ENCODE assay signal across 23 cellular contexts in the genomic region with DNA sequence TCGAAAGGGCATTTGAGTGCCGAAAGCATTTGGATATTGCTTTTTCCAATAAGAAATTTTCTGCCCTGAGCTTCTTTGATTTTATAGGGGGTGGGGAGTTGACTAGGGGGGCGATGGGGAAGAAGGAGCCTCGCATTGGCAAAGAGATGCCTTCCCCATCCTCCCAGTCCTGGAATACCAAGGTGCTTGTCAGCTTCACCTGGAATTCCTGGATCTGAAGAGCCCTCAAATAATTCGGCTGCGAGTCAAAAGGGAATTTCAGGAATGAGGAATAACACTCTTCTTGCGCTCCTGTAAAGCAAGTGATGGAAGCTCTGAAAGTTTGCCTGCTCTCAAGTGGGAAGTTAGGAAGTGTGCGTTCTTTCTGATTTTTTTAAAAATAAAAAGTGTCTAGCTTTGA. TPM values are rescaled to one million over a fixed set of nuclear protein-coding genes. Genes with fewer than 3 reads are reported as not detected.
A peak's percentile ranks its signal among the peaks of the same experiment; 100 is the strongest.
DNase-seq lines count a peak whose midpoint lies in the region; ATAC-seq and TF ChIP-seq lines count a peak whose summit lies in the region.
"Had no signal": no experiment of that assay in that cellular context is flagged by ENCODE, and none has a peak within 500 bp of the region (broad histone marks: within the 10 kb centered on the region; RNA-seq: fewer than 3 reads in every experiment).

No MANE protein-coding gene starts in this region.

- H3K36me3 ChIP-seq in H7 (replicated peaks; ENCODE audit: control insufficient read depth, insufficient read depth, low read length) (no peaks in the 10 kb centered on the region), iPS-15b (ENCODE audit: control insufficient read depth, insufficient read depth, low read length) (no peaks in the 10 kb centered on the region), neural progenitor cell (no peaks in the 10 kb centered on the region), suprapubic skin (no peaks in the 10 kb centered on the region)

- H3K27me3 ChIP-seq in H7 (ENCODE audit: control insufficient read depth, insufficient read depth, low read length) (peaks cover 88% of the 10 kb centered on the region), iPS-15b (ENCODE audit: control insufficient read depth, insufficient read depth, low read length) (peaks cover 92% of the 10 kb centered on the region), neural progenitor cell (peaks cover 100% of the 10 kb centered on the region), suprapubic skin (peaks cover 92% of the 10 kb centered on the region)

- H3K36me3 Mint-ChIP-seq in WTC11 (no peaks in the 10 kb centered on the region), neural progenitor cell (no peaks in the 10 kb centered on the region)
- H3K36me3 Mint-ChIP-seq in activated naive CD4-positive, alpha-beta T cell treated with anti-CD3 and anti-CD28 coated beads, Interleukin-2, amount 50 U/mL, for 72 hours: peaks cover 20 to 40% of the 10 kb centered on the region in 2 donors
- H3K36me3 Mint-ChIP-seq: IgD-negative memory B cell had no signal

- H3K4me3 ChIP-seq in H7 (ENCODE audit: insufficient read depth, low read depth, low read length) (no peak overlapping the region), iPS-15b (ENCODE audit: low read depth, low read length) (peak overlapping the region; percentile 70), neural progenitor cell (peak overlapping the region; percentile 51), suprapubic skin (no peak overlapping the region)
- H3K4me3 ChIP-seq: PC-9 had no signal

- ATAC-seq in WTC11 (no peak), GM19467 (IDR thresholded peaks at IDR 0.05; ENCODE audit: unreplicated experiment) (no peak)
- ATAC-seq in activated naive CD4-positive, alpha-beta T cell treated with anti-CD3 and anti-CD28 coated beads, Interleukin-2, amount 50 U/mL, for 72 hours: no peak
- ATAC-seq: Right ventricle myocardium inferior had no signal

- peaks cover 61% of the 10 kb centered on the region for H3K4me1 Mint-ChIP-seq in WTC11
- peaks cover 25% of the 10 kb centered on the region for H3K4me1 Mint-ChIP-seq in neural progenitor cell

- no peak for TF ChIP-seq EP300 in suprapubic skin (IDR thresholded peaks at IDR 0.05)

- H3F3A ChIP-seq in neural progenitor cell (ENCODE audit: low read depth): peaks cover 29% of the 10 kb centered on the region

- H3K27ac ChIP-seq in neural progenitor cell (no peak overlapping the region), suprapubic skin (no peak overlapping the region)
- H3K27ac ChIP-seq: KMS-11, PC-9 had no signal

- POLR2A ChIA-PET in WTC11 (lab: Charles Lee): no interaction called here

- no peaks in the 10 kb centered on the region for H3K79me2 ChIP-seq in neural progenitor cell (ENCODE audit: low read depth)

- no peaks in the 10 kb centered on the region for H3K9me3 Mint-ChIP-seq in WTC11
- H3K9me3 Mint-ChIP-seq in neural progenitor cell: peaks cover 4% of the 10 kb centered on the region
- peaks cover 5 to 8% of the 10 kb centered on the region in 2 donors for H3K9me3 Mint-ChIP-seq in activated naive CD4-positive, alpha-beta T cell treated with anti-CD3 and anti-CD28 coated beads, Interleukin-2, amount 50 U/mL, for 72 hours

- H3K27ac Mint-ChIP-seq in WTC11: no peak overlapping the region
- no peak overlapping the region for H3K27ac Mint-ChIP-seq in neural progenitor cell
- H3K27ac Mint-ChIP-seq in activated naive CD4-positive, alpha-beta T cell treated with anti-CD3 and anti-CD28 coated beads, Interleukin-2, amount 50 U/mL, for 72 hours: no peak overlapping the region

- H3K27me3 Mint-ChIP-seq in WTC11 (ENCODE audit: low read depth) (peaks cover 98% of the 10 kb centered on the region), neural progenitor cell (ENCODE audit: insufficient read depth, low read depth) (peaks cover 88% of the 10 kb centered on the region)

- no peak overlapping the region for H2AFZ ChIP-seq in neural progenitor cell (replicated peaks)
- H2AFZ ChIP-seq: PC-9 had no signal

- DNase-seq in H7 (peak; percentile 33), WTC11 (ENCODE audit: low spot score) (no peak), neural progenitor cell (ENCODE audit: low spot score) (no peak), suprapubic skin (ENCODE audit: low spot score in 2 of 2) (no peak)
- no peak for DNase-seq in activated naive CD4-positive, alpha-beta T cell treated with anti-CD3 and anti-CD28 coated beads, Interleukin-2, amount 50 U/mL, for 72 hours (ENCODE audit: low spot score in 2 of 2)
- DNase-seq: Calu3, DMS79 treated with DMSO at 0.1 percent for 48 hours, GF-D8, MM.1S, NCI-H1048, NCI-H1417, NCI-H1694, NCI-H2029 treated with DMSO at 0.1 percent for 48 hours, NCI-H526 treated with DMSO at 0.1 percent for 48 hours, PC-9 had no signal

- TF ChIP-seq CTCF in WTC11 (IDR thresholded peaks at IDR 0.05): no peak
- no peak for TF ChIP-seq CTCF in neural progenitor cell (IDR thresholded peaks at IDR 0.05)
- no peak for TF ChIP-seq CTCF in suprapubic skin (IDR thresholded peaks at IDR 0.05)

- H3K9me3 ChIP-seq in iPS-15b (ENCODE audit: control insufficient read depth, insufficient read depth, low read length): no peaks in the 10 kb centered on the region
- H3K9me3 ChIP-seq in neural progenitor cell (ENCODE audit: low read depth): no peaks in the 10 kb centered on the region
- no peaks in the 10 kb centered on the region for H3K9me3 ChIP-seq in suprapubic skin

- peak overlapping the region; percentile 90 for H3K4me3 Mint-ChIP-seq in WTC11
- no peak overlapping the region for H3K4me3 Mint-ChIP-seq in neural progenitor cell
- H3K4me3 Mint-ChIP-seq: IgD-negative memory B cell had no signal

- H3K4me1 ChIP-seq in iPS-15b (ENCODE audit: control insufficient read depth, insufficient read depth, low read length) (peaks cover 14% of the 10 kb centered on the region), neural progenitor cell (peaks cover 27% of the 10 kb centered on the region), suprapubic skin (peaks cover 12% of the 10 kb centered on the region)

- no peak overlapping the region for H3K9ac ChIP-seq in iPS-15b (ENCODE audit: low read depth, low read length)
- no peak overlapping the region for H3K9ac ChIP-seq in neural progenitor cell
- H3K9ac ChIP-seq: KMS-11 had no signal

- H3K4me2 ChIP-seq in neural progenitor cell: peak overlapping the region; percentile 86
- H3K4me2 ChIP-seq: KMS-11, PC-9 had no signal

- CTCF ChIA-PET in WTC11 (lab: Charles Lee): interaction anchor here (0.6 to 2.4 kb wide), 5 partner anchors 8 to 283 kb away, joined by 3 to 15 read pairs (median 6); a partner anchor contains a TSS

- no peak for TF ChIP-seq POLR2A in suprapubic skin (IDR thresholded peaks at IDR 0.05)

- WGBS in suprapubic skin: 10% methylated on average over 8 of the region's 8 CpGs

- H4K20me1 ChIP-seq in neural progenitor cell (ENCODE audit: low read depth): peaks cover 72% of the 10 kb centered on the region

TF ChIP-seq in WTC11, 78 proteins besides CTCF, POLR2A, EP300 and RAD21 (continues in another document):
- TF ChIP-seq, protein P1, sequence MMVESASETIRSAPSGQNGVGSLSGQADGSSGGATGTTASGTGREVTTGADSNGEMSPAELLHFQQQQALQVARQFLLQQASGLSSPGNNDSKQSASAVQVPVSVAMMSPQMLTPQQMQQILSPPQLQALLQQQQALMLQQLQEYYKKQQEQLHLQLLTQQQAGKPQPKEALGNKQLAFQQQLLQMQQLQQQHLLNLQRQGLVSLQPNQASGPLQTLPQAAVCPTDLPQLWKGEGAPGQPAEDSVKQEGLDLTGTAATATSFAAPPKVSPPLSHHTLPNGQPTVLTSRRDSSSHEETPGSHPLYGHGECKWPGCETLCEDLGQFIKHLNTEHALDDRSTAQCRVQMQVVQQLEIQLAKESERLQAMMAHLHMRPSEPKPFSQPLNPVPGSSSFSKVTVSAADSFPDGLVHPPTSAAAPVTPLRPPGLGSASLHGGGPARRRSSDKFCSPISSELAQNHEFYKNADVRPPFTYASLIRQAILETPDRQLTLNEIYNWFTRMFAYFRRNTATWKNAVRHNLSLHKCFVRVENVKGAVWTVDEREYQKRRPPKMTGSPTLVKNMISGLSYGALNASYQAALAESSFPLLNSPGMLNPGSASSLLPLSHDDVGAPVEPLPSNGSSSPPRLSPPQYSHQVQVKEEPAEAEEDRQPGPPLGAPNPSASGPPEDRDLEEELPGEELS (CRISPR knock-in tag; IDR thresholded peaks at IDR 0.05): no peak
- TF ChIP-seq, protein P2, sequence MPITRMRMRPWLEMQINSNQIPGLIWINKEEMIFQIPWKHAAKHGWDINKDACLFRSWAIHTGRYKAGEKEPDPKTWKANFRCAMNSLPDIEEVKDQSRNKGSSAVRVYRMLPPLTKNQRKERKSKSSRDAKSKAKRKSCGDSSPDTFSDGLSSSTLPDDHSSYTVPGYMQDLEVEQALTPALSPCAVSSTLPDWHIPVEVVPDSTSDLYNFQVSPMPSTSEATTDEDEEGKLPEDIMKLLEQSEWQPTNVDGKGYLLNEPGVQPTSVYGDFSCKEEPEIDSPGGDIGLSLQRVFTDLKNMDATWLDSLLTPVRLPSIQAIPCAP (CRISPR knock-in tag; IDR thresholded peaks at IDR 0.05): no peak
- TF ChIP-seq FOXP1 (CRISPR knock-in tag; IDR thresholded peaks at IDR 0.05; ENCODE audit: borderline replicate concordance) (no peak), SMAD4 (CRISPR knock-in tag; IDR thresholded peaks at IDR 0.05) (no peak), OVOL2 (CRISPR knock-in tag; IDR thresholded peaks at IDR 0.05; ENCODE audit: borderline replicate concordance) (no peak), GABPB1 (CRISPR knock-in tag; IDR thresholded peaks at IDR 0.05) (no peak), IRF2 (CRISPR knock-in tag; IDR thresholded peaks at IDR 0.05; ENCODE audit: borderline replicate concordance, low read depth) (no peak)
- TF ChIP-seq, protein P3, sequence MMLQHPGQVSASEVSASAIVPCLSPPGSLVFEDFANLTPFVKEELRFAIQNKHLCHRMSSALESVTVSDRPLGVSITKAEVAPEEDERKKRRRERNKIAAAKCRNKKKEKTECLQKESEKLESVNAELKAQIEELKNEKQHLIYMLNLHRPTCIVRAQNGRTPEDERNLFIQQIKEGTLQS (CRISPR knock-in tag; conservative IDR thresholded peaks at IDR 0.05): no peak
- TF ChIP-seq, protein P4, sequence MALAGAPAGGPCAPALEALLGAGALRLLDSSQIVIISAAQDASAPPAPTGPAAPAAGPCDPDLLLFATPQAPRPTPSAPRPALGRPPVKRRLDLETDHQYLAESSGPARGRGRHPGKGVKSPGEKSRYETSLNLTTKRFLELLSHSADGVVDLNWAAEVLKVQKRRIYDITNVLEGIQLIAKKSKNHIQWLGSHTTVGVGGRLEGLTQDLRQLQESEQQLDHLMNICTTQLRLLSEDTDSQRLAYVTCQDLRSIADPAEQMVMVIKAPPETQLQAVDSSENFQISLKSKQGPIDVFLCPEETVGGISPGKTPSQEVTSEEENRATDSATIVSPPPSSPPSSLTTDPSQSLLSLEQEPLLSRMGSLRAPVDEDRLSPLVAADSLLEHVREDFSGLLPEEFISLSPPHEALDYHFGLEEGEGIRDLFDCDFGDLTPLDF (CRISPR knock-in tag; IDR thresholded peaks at IDR 0.05): no peak

RNA-seq across cellular contexts. Expression of a gene that starts 7.3 kb away (rescaled TPM):
- total RNA-seq in H7 (2014; rRNA removed; shearing (Covaris generic)): 0.10 and 0.37 TPM in 2 replicates
- total RNA-seq in WTC11 (2021) (0.14 to 0.59 TPM (median 0.27 TPM) in 3 replicates), neural progenitor cell (ENCODE audit: low replicate concordance) (0.71 TPM in 1 of 2 replicates, not detected in the other), suprapubic skin (not detected)
- not detected for total RNA-seq in activated naive CD4-positive, alpha-beta T cell treated with anti-CD3 and anti-CD28 coated beads, Interleukin-2, amount 50 U/mL, for 72 hours
- total RNA-seq: A172, Calu3, PC-9, Right ventricle myocardium inferior, RPMI7951, SK-MEL-5 had no signal

Comparison
In these comparisons a context has a peak if more than half of its experiments do, and no peak if none do; other contexts are left out.
1. H3K4me3 ChIP-seq: peak in iPS-15b (single experiment) and neural progenitor cell (single experiment); none in H7 (single experiment) and suprapubic skin (single experiment).